ENCODE assay signal across 10 cellular contexts in the genomic region with DNA sequence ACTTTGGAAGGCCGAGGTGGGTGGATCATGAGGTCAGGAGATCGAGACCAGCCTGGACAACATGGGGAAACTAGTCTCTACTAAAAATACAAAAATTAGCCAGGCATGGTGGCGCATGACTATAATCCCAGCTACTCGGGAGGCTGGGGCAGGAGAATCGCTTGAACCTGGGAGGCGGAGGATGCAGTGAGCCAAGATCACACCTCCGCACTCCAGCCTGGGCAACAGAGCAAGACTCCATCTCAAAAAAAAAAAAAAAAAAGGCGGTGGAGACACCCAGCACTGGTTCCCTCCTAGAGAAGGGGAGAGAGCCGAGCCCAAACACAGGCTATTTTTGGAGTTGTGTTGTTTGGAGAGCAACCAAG. TPM values are rescaled to one million over a fixed set of nuclear protein-coding genes. Genes with fewer than 3 reads are reported as not detected.
DNase-seq lines count a peak whose midpoint lies in the region; ATAC-seq, FAIRE-seq and TF ChIP-seq lines count a peak whose summit lies in the region.
"Not testable (repeated sequence)": the region's sequence is repeated elsewhere in the genome, so short reads cannot be mapped to it uniquely, and the experiment has no call there.
"Had no signal": no experiment of that assay in that cellular context is flagged by ENCODE, and none has a peak within 500 bp of the region (broad histone marks: within the 10 kb centered on the region; RNA-seq: fewer than 3 reads in every experiment).

No MANE protein-coding gene starts in this region.

- H4K20me1 ChIP-seq in K562 (replicated peaks; ENCODE audit: control insufficient read depth, insufficient read depth, low read length) = not testable (repeated sequence)

- not testable (repeated sequence) for H3K79me2 ChIP-seq in K562 (ENCODE audit: control insufficient read depth, insufficient read depth, low read length)

- peak overlapping the region; percentile 83 for H2AFZ ChIP-seq in K562 (ENCODE audit: low read depth, low read length)

- not testable (repeated sequence) for TF ChIP-seq EP300 in K562 (IDR thresholded peaks at IDR 0.05; ENCODE audit: low read length); esophagus muscularis mucosa (IDR thresholded peaks at IDR 0.05); stomach (IDR thresholded peaks at IDR 0.05)

- in situ Hi-C loops in K562 (cut with MboI) = not testable (repeated sequence)

- not testable (repeated sequence) for H3K36me3 Mint-ChIP-seq in HFFc6 (ENCODE audit: low read depth); activated CD4-positive, alpha-beta T cell treated with anti-CD3 and anti-CD28 coated beads for 36 hours (ENCODE audit: low read depth); osteocyte (ENCODE audit: unreplicated experiment)

- not testable (repeated sequence) for TF ChIP-seq RAD21 in K562 (CRISPR knock-in tag; conservative IDR thresholded peaks at IDR 0.05 in 1 of 2, IDR thresholded peaks at IDR 0.05 in 1 of 2)

- H3K9me3 ChIP-seq in K562 (replicated peaks; ENCODE audit: control insufficient read depth, insufficient read depth, low read depth, low read length); esophagus muscularis mucosa; lower lobe of right lung; stomach: not testable (repeated sequence)

- not testable (repeated sequence) for H3K27ac ChIP-seq in K562 (ENCODE audit: extremely low read depth, low read depth, low read length)
- H3K27ac ChIP-seq in esophagus muscularis mucosa (replicated peaks in 1 of 4) (peak overlapping the region; percentile 84 to 88 (median 86)), lower lobe of right lung (peak overlapping the region; percentile 83), stomach (peak overlapping the region in 4 of 5 donors; percentile 75 to 91 (median 87))

- H3K27me3 Mint-ChIP-seq in HFFc6 (ENCODE audit: insufficient read depth); osteocyte (ENCODE audit: unreplicated experiment): not testable (repeated sequence)
- peaks cover 45% of the 10 kb centered on the region for H3K27me3 Mint-ChIP-seq in activated CD4-positive, alpha-beta T cell treated with anti-CD3 and anti-CD28 coated beads for 36 hours

- not testable (repeated sequence) for H3K9me1 ChIP-seq in K562 (ENCODE audit: control insufficient read depth, insufficient read depth, low read length)

- H3K9me3 Mint-ChIP-seq in HFFc6; activated CD4-positive, alpha-beta T cell treated with anti-CD3 and anti-CD28 coated beads for 36 hours (ENCODE audit: low read depth); osteocyte (ENCODE audit: unreplicated experiment): not testable (repeated sequence)

- not testable (repeated sequence) for FAIRE-seq in K562 (lab: Jason Lieb, UNC)

- 78% methylated on average over 4 of the region's 9 CpGs for WGBS in K562 (ENCODE audit: insufficient coverage, low coverage, missing lambda C conversion rate)
- WGBS in esophagus muscularis mucosa = 39% methylated on average over 9 of the region's 9 CpGs
- 49 to 78% (median 57%) methylated on average over 9 of the region's 9 CpGs for WGBS in stomach, 5 donors

- TF ChIP-seq CTCF in HFFc6 (IDR thresholded peaks at IDR 0.05); K562 (IDR thresholded peaks at IDR 0.05 in 2 of 3, conservative IDR thresholded peaks at IDR 0.05 in 1 of 3; ENCODE audit: insufficient read depth in 2 of 3, low read depth in 1 of 3, low read length in 3 of 3); esophagus muscularis mucosa (IDR thresholded peaks at IDR 0.05); lower lobe of right lung (IDR thresholded peaks at IDR 0.05); osteocyte (IDR thresholded peaks at IDR 0.05); stomach (IDR thresholded peaks at IDR 0.05): not testable (repeated sequence)

- not testable (repeated sequence) for DNase-seq in HFFc6; activated CD4-positive, alpha-beta T cell treated with anti-CD3 and anti-CD28 coated beads for 36 hours; K562 (ENCODE audit: extremely low read depth in 1 of 4, low spot score in 3 of 4); esophagus muscularis mucosa (ENCODE audit: extremely low spot score); lower lobe of right lung; osteocyte (ENCODE audit: extremely low spot score, unreplicated experiment); stomach

- peak overlapping the region; percentile 20; the same call in 1 of the 2 replicates for H3K4me3 Mint-ChIP-seq in HFFc6
- H3K4me3 Mint-ChIP-seq in activated CD4-positive, alpha-beta T cell treated with anti-CD3 and anti-CD28 coated beads for 36 hours; osteocyte (ENCODE audit: unreplicated experiment): not testable (repeated sequence)

- not testable (repeated sequence) for H3K36me3 ChIP-seq in K562 (ENCODE audit: control insufficient read depth, insufficient read depth, low read length); esophagus muscularis mucosa; lower lobe of right lung; stomach

- peak overlapping the region in 1 of 2 experiments; percentile 83; a peak in 1 of 4 replicates for H3K9ac ChIP-seq in K562 (ENCODE audit: insufficient read depth in 1 of 2, low read depth in 2 of 2, low read length in 2 of 2)

- H3K27ac Mint-ChIP-seq in HFFc6 (peak overlapping the region; percentile 98), osteocyte (ENCODE audit: unreplicated experiment) (peak overlapping the region; percentile 100)
- H3K27ac Mint-ChIP-seq in activated CD4-positive, alpha-beta T cell treated with anti-CD3 and anti-CD28 coated beads for 36 hours = peak overlapping the region; percentile 13

- peaks cover 28 to 34% of the 10 kb centered on the region in 2 experiments for H3K4me1 ChIP-seq in K562 (replicated peaks in 1 of 2; ENCODE audit: control insufficient read depth in 2 of 2, insufficient read depth in 2 of 2, low read length in 2 of 2)
- H3K4me1 ChIP-seq in esophagus muscularis mucosa = peaks cover 51 to 56% (median 53%) of the 10 kb centered on the region in 4 donors
- peaks cover 59% of the 10 kb centered on the region for H3K4me1 ChIP-seq in lower lobe of right lung
- H3K4me1 ChIP-seq in stomach = peaks cover 21 to 54% (median 30%) of the 10 kb centered on the region in 4 donors

- not testable (repeated sequence) for ATAC-seq in activated CD4-positive, alpha-beta T cell treated with anti-CD3 and anti-CD28 coated beads for 36 hours; K562; lower lobe of right lung

- not testable (repeated sequence) for BruUV-seq in K562 (replicated peaks; lab: Mats Ljungman, UMichigan)

- not testable (repeated sequence) for H3K4me2 ChIP-seq in K562 (ENCODE audit: insufficient read depth, low read length)

- intact Hi-C loops in activated CD4-positive, alpha-beta T cell treated with anti-CD3 and anti-CD28 coated beads for 36 hours (cut with DNase I, micrococcal nuclease); K562 (cut with micrococcal nuclease); esophagus muscularis mucosa (cut with DNase I); lower lobe of right lung (cut with DNase I); stomach (cut with DNase I; ENCODE audit: low total_unique reads): not testable (repeated sequence)

- TF ChIP-seq POLR2A in K562 (conservative IDR thresholded peaks at IDR 0.05); esophagus muscularis mucosa (IDR thresholded peaks at IDR 0.05; ENCODE audit: low read depth); stomach (IDR thresholded peaks at IDR 0.05): not testable (repeated sequence)

- not testable (repeated sequence) for H3K4me3 ChIP-seq in K562
- peak overlapping the region; percentile 44 to 57 (median 50) for H3K4me3 ChIP-seq in esophagus muscularis mucosa
- peak overlapping the region; percentile 46 for H3K4me3 ChIP-seq in lower lobe of right lung
- peak overlapping the region in 2 of 4 donors; percentile 37 to 40 for H3K4me3 ChIP-seq in stomach

- H3K4me1 Mint-ChIP-seq in HFFc6 (ENCODE audit: low read depth) = peaks cover 93% of the 10 kb centered on the region
- peaks cover 25% of the 10 kb centered on the region for H3K4me1 Mint-ChIP-seq in activated CD4-positive, alpha-beta T cell treated with anti-CD3 and anti-CD28 coated beads for 36 hours
- peaks cover 83% of the 10 kb centered on the region for H3K4me1 Mint-ChIP-seq in osteocyte (ENCODE audit: unreplicated experiment)

- CTCF ChIA-PET in activated CD4-positive, alpha-beta T cell treated with anti-CD3 and anti-CD28 coated beads for 36 hours (lab: Charles Lee) = interaction anchor here (1.6 to 2.2 kb wide), 2 partner anchors 22 to 44 kb away, joined by 5 to 9 read pairs; no protein-coding TSS in a partner anchor
- CTCF ChIA-PET in K562 (lab: Yijun Ruan, JAX; ENCODE audit: low intra/inter-chr PET ratio) = not testable (repeated sequence)

- POLR2A ChIA-PET in activated CD4-positive, alpha-beta T cell treated with anti-CD3 and anti-CD28 coated beads for 36 hours (lab: Charles Lee) = not testable (repeated sequence)
- POLR2A ChIA-PET in K562 (lab: Yijun Ruan, JAX) = interaction anchor here (0.8 kb wide), 1 partner anchor 46 kb away, joined by 4 read pairs; no protein-coding TSS in a partner anchor

- H3K27me3 ChIP-seq in K562 (ENCODE audit: control insufficient read depth in 2 of 2, insufficient read depth in 2 of 2, low read length in 2 of 2); esophagus muscularis mucosa; lower lobe of right lung (ENCODE audit: low read depth): not testable (repeated sequence)
- H3K27me3 ChIP-seq in stomach = peaks cover 0 to 22% (median 0%) of the 10 kb centered on the region in 3 donors

RNA-seq across cellular contexts. Expression of a gene that starts 5.3 kb away (rescaled TPM):
- total RNA-seq in HFFc6 (2021; fragmentation: NEBNext Ultra II Directional; extraction: Animal tissue kit (Norgen Biotek cat#: 25700)) = 1,000 to 10,000 TPM in 4 of 6 experiments, 100 to 1,000 TPM in 2; 906 to 2,092 (median 1,052) TPM
- total RNA-seq in activated CD4-positive, alpha-beta T cell treated with anti-CD3 and anti-CD28 coated beads for 36 hours = under 1 TPM; 0.05 to 0.07 TPM
- total RNA-seq in K562 (2011; cell fraction: chromatin; rRNA removed; ENCODE audit: low replicate concordance) = 3.1 and 8.6 TPM in 2 replicates
- 5.8 and 14.3 TPM in 2 replicates for total RNA-seq in K562 (2011; cell fraction: nucleolus; rRNA removed)
- total RNA-seq in K562 (2011; cell fraction: nucleoplasm; rRNA removed) = 5.1 and 8.0 TPM in 2 replicates
- total RNA-seq in K562 (2014; rRNA removed) (0.73 and 0.91 TPM in 2 replicates), K562 (2014; rRNA removed; fragmentation: Illumina TruSeq; extraction: Trizol) (0.44 and 0.67 TPM in 2 replicates), K562 (2015; rRNA removed; fragmentation: Illumina TruSeq; extraction: Trizol) (0.22 and 0.23 TPM in 2 replicates), K562 (2021) (0.98 and 1.3 TPM in 2 replicates), esophagus muscularis mucosa (10 to 100 TPM in 2 of 4 donors, 1 to 10 TPM in 2; 9.4 to 54.2 (median 18.2) TPM), lower lobe of right lung (15.4 TPM), osteocyte (266 and 328 TPM in 2 replicates), stomach (10 to 100 TPM in 2 of 5 donors, 1 to 10 TPM in 2, under 1 TPM in 1; 0.58 to 25.0 (median 8.4) TPM)
- polyA plus RNA-seq in K562 (2011; rRNA removed) (2.2 and 4.8 TPM in 2 replicates), K562 (2014; fragmentation: Illumina TruSeq; extraction: Trizol) (1.0 and 1.1 TPM in 2 replicates), K562 (2014; fragmentation: Nextera tagmentation; extraction: Ambion mirVana) (1 to 10 TPM in 1 of 2 experiments, under 1 TPM in 1; 0.89 to 1.6 TPM), K562 (2014; rRNA removed) (0.54 and 0.62 TPM in 2 replicates), stomach (10 to 100 TPM in 1 of 3 donors, 1 to 10 TPM in 2; 3.2 to 13.6 (median 4.1) TPM)
- polyA plus RNA-seq in K562 (2011; cell fraction: cytosol; rRNA removed) = 3.0 and 10.7 TPM in 2 replicates
- polyA plus RNA-seq in K562 (2011; cell fraction: nucleus; rRNA removed) = 1.2 and 5.4 TPM in 2 replicates
- 2.2 and 4.3 TPM in 2 replicates for polyA plus RNA-seq in K562 (2012)
- polyA minus RNA-seq in K562 (2011; rRNA and poly(A)+ RNA removed) = 1.5 and 6.2 TPM in 2 replicates
- polyA minus RNA-seq in K562 (2011; cell fraction: cytosol; rRNA and poly(A)+ RNA removed) = 5.0 and 5.4 TPM in 2 replicates
- 0.44 and 1.6 TPM in 2 replicates for polyA minus RNA-seq in K562 (2011; cell fraction: nucleus; rRNA and poly(A)+ RNA removed)

RNA-seq across cellular contexts. Expression of a gene that starts 32.7 kb away (rescaled TPM):
- 100 to 1,000 TPM; 154 to 176 (median 166) TPM for total RNA-seq in HFFc6 (2021; fragmentation: NEBNext Ultra II Directional; extraction: Animal tissue kit (Norgen Biotek cat#: 25700))
- total RNA-seq in activated CD4-positive, alpha-beta T cell treated with anti-CD3 and anti-CD28 coated beads for 36 hours = 10 to 100 TPM; 33.7 to 43.0 TPM
- total RNA-seq in K562 (2011; cell fraction: chromatin; rRNA removed; ENCODE audit: low replicate concordance) = 16.8 and 29.1 TPM in 2 replicates
- 29.0 and 30.9 TPM in 2 replicates for total RNA-seq in K562 (2011; cell fraction: nucleolus; rRNA removed)
- 25.1 and 27.9 TPM in 2 replicates for total RNA-seq in K562 (2011; cell fraction: nucleoplasm; rRNA removed)
- total RNA-seq in K562 (2014; rRNA removed) (149 and 163 TPM in 2 replicates), K562 (2014; rRNA removed; fragmentation: Illumina TruSeq; extraction: Trizol) (68.6 and 77.7 TPM in 2 replicates), K562 (2015; rRNA removed; fragmentation: Illumina TruSeq; extraction: Trizol) (71.8 and 71.9 TPM in 2 replicates), K562 (2021) (89.4 and 91.2 TPM in 2 replicates), esophagus muscularis mucosa (10 to 100 TPM; 28.2 to 44.4 (median 35.5) TPM), lower lobe of right lung (28.4 TPM), osteocyte (52.9 and 57.9 TPM in 2 replicates), stomach (10 to 100 TPM in 3 of 5 donors, 1 to 10 TPM in 1, not detected in 1; 2.7 to 54.9 (median 17.6) TPM)
- polyA plus RNA-seq in K562 (2011; rRNA removed) (113 and 121 TPM in 2 replicates), K562 (2014; fragmentation: Illumina TruSeq; extraction: Trizol) (79.8 and 104 TPM in 2 replicates), K562 (2014; fragmentation: Nextera tagmentation; extraction: Ambion mirVana) (10 to 100 TPM in 1 of 2 experiments, 1 to 10 TPM in 1; 4.4 to 13.6 TPM), K562 (2014; rRNA removed) (125 and 188 TPM in 2 replicates), stomach (10 to 100 TPM; 34.7 to 71.2 (median 62.3) TPM)
- 106 and 108 TPM in 2 replicates for polyA plus RNA-seq in K562 (2011; cell fraction: cytosol; rRNA removed)
- 56.4 and 60.9 TPM in 2 replicates for polyA plus RNA-seq in K562 (2011; cell fraction: nucleus; rRNA removed)
- 106 and 166 TPM in 2 replicates for polyA plus RNA-seq in K562 (2012)
- 53.4 and 71.7 TPM in 2 replicates for polyA minus RNA-seq in K562 (2011; rRNA and poly(A)+ RNA removed)
- polyA minus RNA-seq in K562 (2011; cell fraction: cytosol; rRNA and poly(A)+ RNA removed) = 25.1 and 29.0 TPM in 2 replicates
- polyA minus RNA-seq in K562 (2011; cell fraction: nucleus; rRNA and poly(A)+ RNA removed) = 5.1 and 9.2 TPM in 2 replicates

RNA-seq across cellular contexts. Expression of a gene that starts 36.3 kb away (rescaled TPM):
- total RNA-seq in HFFc6 (2021; fragmentation: NEBNext Ultra II Directional; extraction: Animal tissue kit (Norgen Biotek cat#: 25700)) = 10 to 100 TPM; 17.8 to 20.6 (median 19.4) TPM
- total RNA-seq in activated CD4-positive, alpha-beta T cell treated with anti-CD3 and anti-CD28 coated beads for 36 hours = 10 to 100 TPM; 35.3 to 40.8 TPM
- 30.8 and 42.4 TPM in 2 replicates for total RNA-seq in K562 (2011; cell fraction: chromatin; rRNA removed; ENCODE audit: low replicate concordance)
- total RNA-seq in K562 (2011; cell fraction: nucleolus; rRNA removed) = 23.3 and 25.4 TPM in 2 replicates
- 26.5 and 28.8 TPM in 2 replicates for total RNA-seq in K562 (2011; cell fraction: nucleoplasm; rRNA removed)
- total RNA-seq in K562 (2014; rRNA removed) = 13.3 and 13.8 TPM in 2 replicates
- 8.2 and 11.6 TPM in 2 replicates for total RNA-seq in K562 (2014; rRNA removed; fragmentation: Illumina TruSeq; extraction: Trizol)
- total RNA-seq in K562 (2015; rRNA removed; fragmentation: Illumina TruSeq; extraction: Trizol) = 10.4 and 12.1 TPM in 2 replicates
- total RNA-seq in K562 (2021) = 26.6 and 29.7 TPM in 2 replicates
- polyA plus RNA-seq in K562 (2011; rRNA removed) = 4.5 and 6.4 TPM in 2 replicates
- polyA plus RNA-seq in K562 (2011; cell fraction: cytosol; rRNA removed) = 2.3 and 6.2 TPM in 2 replicates
- polyA plus RNA-seq in K562 (2011; cell fraction: nucleus; rRNA removed) = 5.8 and 11.0 TPM in 2 replicates
- polyA plus RNA-seq in K562 (2012) = 23.0 and 23.6 TPM in 2 replicates
- 13.3 and 15.1 TPM in 2 replicates for polyA plus RNA-seq in K562 (2014; fragmentation: Illumina TruSeq; extraction: Trizol)
- 1 to 10 TPM; 2.0 to 2.7 TPM for polyA plus RNA-seq in K562 (2014; fragmentation: Nextera tagmentation; extraction: Ambion mirVana)
- polyA plus RNA-seq in K562 (2014; rRNA removed) = 10.3 and 12.5 TPM in 2 replicates
- polyA minus RNA-seq in K562 (2011; rRNA and poly(A)+ RNA removed) = 9.8 and 19.8 TPM in 2 replicates
- 5.8 and 8.5 TPM in 2 replicates for polyA minus RNA-seq in K562 (2011; cell fraction: cytosol; rRNA and poly(A)+ RNA removed)
- 7.5 and 7.7 TPM in 2 replicates for polyA minus RNA-seq in K562 (2011; cell fraction: nucleus; rRNA and poly(A)+ RNA removed)
- 10 to 100 TPM; 16.2 to 25.1 (median 22.9) TPM for total RNA-seq in esophagus muscularis mucosa
- 61.9 TPM for total RNA-seq in lower lobe of right lung
- 36.5 and 42.2 TPM in 2 replicates for total RNA-seq in osteocyte
- total RNA-seq in stomach = 10 to 100 TPM; 13.6 to 41.1 (median 24.6) TPM
- 1 to 10 TPM; 7.5 to 9.8 (median 8.3) TPM for polyA plus RNA-seq in stomach

RNA-seq across cellular contexts. Expression of a gene that starts 43.8 kb away (rescaled TPM):
- under 1 TPM; 0.19 to 0.78 (median 0.35) TPM for total RNA-seq in HFFc6 (2021; fragmentation: NEBNext Ultra II Directional; extraction: Animal tissue kit (Norgen Biotek cat#: 25700))
- total RNA-seq in activated CD4-positive, alpha-beta T cell treated with anti-CD3 and anti-CD28 coated beads for 36 hours = under 1 TPM; 0.09 to 0.11 TPM
- total RNA-seq in K562 (2011; cell fraction: chromatin; rRNA removed; ENCODE audit: low replicate concordance) = 0.81 and 4.0 TPM in 2 replicates
- 3.8 and 7.2 TPM in 2 replicates for total RNA-seq in K562 (2011; cell fraction: nucleolus; rRNA removed)
- total RNA-seq in K562 (2011; cell fraction: nucleoplasm; rRNA removed) = 1.1 and 2.2 TPM in 2 replicates
- total RNA-seq in K562 (2014; rRNA removed) (1.8 and 2.8 TPM in 2 replicates), K562 (2014; rRNA removed; fragmentation: Illumina TruSeq; extraction: Trizol) (0.19 and 0.22 TPM in 2 replicates), K562 (2015; rRNA removed; fragmentation: Illumina TruSeq; extraction: Trizol) (0.40 and 0.45 TPM in 2 replicates), K562 (2021) (4.2 and 5.7 TPM in 2 replicates), esophagus muscularis mucosa (under 1 TPM in 3 of 4 donors, not detected in 1; 0.23 to 0.33 (median 0.26) TPM), lower lobe of right lung (0.15 TPM), osteocyte (0.16 and 0.24 TPM in 2 replicates), stomach (1 to 10 TPM in 1 of 5 donors, under 1 TPM in 1, not detected in 3; 0.55 to 5.8 TPM)
- polyA plus RNA-seq in K562 (2011; rRNA removed) (0.14 and 0.23 TPM in 2 replicates), K562 (2014; fragmentation: Illumina TruSeq; extraction: Trizol) (0.34 and 0.79 TPM in 2 replicates), K562 (2014; fragmentation: Nextera tagmentation; extraction: Ambion mirVana) (under 1 TPM; 0.03 to 0.08 TPM), K562 (2014; rRNA removed) (1.4 and 1.7 TPM in 2 replicates), stomach (under 1 TPM in 2 of 3 donors, not detected in 1; 0.15 to 0.75 TPM)
- polyA plus RNA-seq in K562 (2011; cell fraction: cytosol; rRNA removed) = 0.10 and 1.1 TPM in 2 replicates
- 0.65 and 2.1 TPM in 2 replicates for polyA plus RNA-seq in K562 (2011; cell fraction: nucleus; rRNA removed)
- 1.6 and 7.3 TPM in 2 replicates for polyA plus RNA-seq in K562 (2012)
- polyA minus RNA-seq in K562 (2011; rRNA and poly(A)+ RNA removed) = not detected in 2 replicates
- 0.73 and 1.7 TPM in 2 replicates for polyA minus RNA-seq in K562 (2011; cell fraction: cytosol; rRNA and poly(A)+ RNA removed)
- polyA minus RNA-seq in K562 (2011; cell fraction: nucleus; rRNA and poly(A)+ RNA removed) = 0.89 and 0.94 TPM in 2 replicates
- total RNA-seq: myocyte had no signal

RNA-seq across cellular contexts. Expression of a gene that starts 58.5 kb away (rescaled TPM):
- not detected for total RNA-seq in HFFc6 (2021; fragmentation: NEBNext Ultra II Directional; extraction: Animal tissue kit (Norgen Biotek cat#: 25700))
- total RNA-seq in activated CD4-positive, alpha-beta T cell treated with anti-CD3 and anti-CD28 coated beads for 36 hours = not detected
- total RNA-seq in K562 (2011; cell fraction: chromatin; rRNA removed; ENCODE audit: low replicate concordance) = not detected in 2 replicates
- total RNA-seq in K562 (2011; cell fraction: nucleolus; rRNA removed) = not detected in 2 replicates
- not detected in 2 replicates for total RNA-seq in K562 (2011; cell fraction: nucleoplasm; rRNA removed)
- total RNA-seq in K562 (2014; rRNA removed) (not detected in 2 replicates), K562 (2014; rRNA removed; fragmentation: Illumina TruSeq; extraction: Trizol) (not detected in 2 replicates), K562 (2015; rRNA removed; fragmentation: Illumina TruSeq; extraction: Trizol) (not detected in 2 replicates), K562 (2021) (not detected in 2 replicates), esophagus muscularis mucosa (not detected), lower lobe of right lung (not detected), osteocyte (0.16 TPM in 1 of 2 replicates, not detected in the other), stomach (not detected)
- polyA plus RNA-seq in K562 (2011; rRNA removed) (not detected in 2 replicates), K562 (2014; fragmentation: Illumina TruSeq; extraction: Trizol) (not detected in 2 replicates), K562 (2014; fragmentation: Nextera tagmentation; extraction: Ambion mirVana) (under 1 TPM in 1 of 2 experiments, not detected in 1; 0.04 TPM), K562 (2014; rRNA removed) (not detected in 2 replicates), stomach (under 1 TPM in 1 of 3 donors, not detected in 2; 0.05 TPM)
- not detected in 2 replicates for polyA plus RNA-seq in K562 (2011; cell fraction: cytosol; rRNA removed)
- polyA plus RNA-seq in K562 (2011; cell fraction: nucleus; rRNA removed) = 0.07 TPM in 1 of 2 replicates, not detected in the other
- 0.07 and 0.08 TPM in 2 replicates for polyA plus RNA-seq in K562 (2012)
- polyA minus RNA-seq in K562 (2011; rRNA and poly(A)+ RNA removed) = not detected in 2 replicates
- not detected in 2 replicates for polyA minus RNA-seq in K562 (2011; cell fraction: cytosol; rRNA and poly(A)+ RNA removed)
- not detected in 2 replicates for polyA minus RNA-seq in K562 (2011; cell fraction: nucleus; rRNA and poly(A)+ RNA removed)
- total RNA-seq: HT1080; myocyte; T-helper 2 cell treated with Interferon-gamma antibody and Interleukin-4, amounts not matched to agents 100 ng/mL and 5 ng/mL, for 36 hours had no signal

Comparison
In these comparisons a context has a peak if more than half of its experiments do, and no peak if none do; other contexts are left out.
1. H3K27ac Mint-ChIP-seq: peak in every context shown above with its lines; median percentile 100 in osteocyte; 98 in HFFc6; 13 in activated CD4-positive, alpha-beta T cell treated with anti-CD3 and anti-CD28 coated beads for 36 hours.